In the genomic region with DNA sequence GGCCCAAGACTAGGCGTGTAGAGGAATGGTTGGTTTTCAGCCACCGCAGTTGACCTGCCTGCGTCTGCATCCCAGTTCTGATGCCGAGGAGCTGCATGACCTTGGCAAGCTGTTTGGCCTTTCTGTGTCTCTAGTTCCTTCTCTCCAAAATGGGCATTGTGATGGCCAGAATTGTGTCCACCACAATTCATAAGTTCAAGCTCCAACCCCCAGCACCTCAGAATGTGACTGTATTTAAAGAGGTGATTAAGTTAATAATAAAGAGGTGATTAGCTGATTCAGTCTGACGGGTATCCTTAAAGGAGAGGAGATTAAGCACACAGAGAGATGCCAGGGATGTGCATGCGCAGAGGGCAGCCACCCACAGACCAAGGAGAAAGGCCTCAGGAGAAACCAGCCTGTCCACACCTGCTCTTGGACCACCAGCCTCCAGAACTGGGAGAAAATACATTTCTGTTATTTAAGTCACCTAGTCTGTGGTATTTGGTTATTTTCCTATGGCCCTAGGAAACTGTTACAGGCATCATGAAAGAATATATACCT, we compare ENCODE assay signal across 11 cellular contexts. TPM values are rescaled to one million over a fixed set of nuclear protein-coding genes. Genes with fewer than 3 reads are reported as not detected.
DNase-seq lines count a peak whose midpoint lies in the region; ATAC-seq, FAIRE-seq and TF ChIP-seq lines count a peak whose summit lies in the region.
"Had no signal": no experiment of that assay in that cellular context is flagged by ENCODE, and none has a peak within 500 bp of the region (broad histone marks: within the 10 kb centered on the region; RNA-seq: fewer than 3 reads in every experiment).

No MANE protein-coding gene starts in this region.

- no peaks in the 10 kb centered on the region for H3K27me3 ChIP-seq in A673 (replicated peaks; ENCODE audit: insufficient read depth, low read depth, low read length, poor library complexity)
- H3K27me3 ChIP-seq in esophagus muscularis mucosa = no peaks in the 10 kb centered on the region
- no peaks in the 10 kb centered on the region for H3K27me3 ChIP-seq in tibial artery

- WGBS in esophagus muscularis mucosa = 94% methylated on average over 6 of the region's 6 CpGs

- no peak for TF ChIP-seq CTCF in A673 (conservative IDR thresholded peaks at IDR 0.05; ENCODE audit: low read depth, low read length)
- TF ChIP-seq CTCF in D721Med (IDR thresholded peaks at IDR 0.05; ENCODE audit: insufficient read depth, missing control alignments) = no peak
- TF ChIP-seq CTCF in VCaP (conservative IDR thresholded peaks at IDR 0.05) = no peak
- no peak for TF ChIP-seq CTCF in esophagus muscularis mucosa (IDR thresholded peaks at IDR 0.05)
- no peak for TF ChIP-seq CTCF in tibial artery (IDR thresholded peaks at IDR 0.05)

- H3K9me3 ChIP-seq in A673 (ENCODE audit: low read depth, low read length, poor library complexity, severe bottlenecking) (peaks cover 17% of the 10 kb centered on the region), esophagus muscularis mucosa (peaks cover 0 to 12% (median 10%) of the 10 kb centered on the region in 4 donors), tibial artery (no peaks in the 10 kb centered on the region)

- intact Hi-C loops in A673 (cut with micrococcal nuclease; ENCODE audit: unreplicated experiment) = loop anchor here (1.0 to 5.0 kb wide), 4 partner anchors 215 to 360 kb away; no protein-coding TSS in a partner anchor
- intact Hi-C loops in esophagus muscularis mucosa (cut with DNase I) = loop anchor here (2.0 kb wide), 1 partner anchor 345 kb away; no protein-coding TSS in a partner anchor
- intact Hi-C loops in tibial artery (cut with DNase I; ENCODE audit: low total_unique reads) = no loop called here

- H3K4me1 ChIP-seq in A673 (ENCODE audit: insufficient read depth, low read length, poor library complexity, severe bottlenecking) (peaks cover 8% of the 10 kb centered on the region), esophagus muscularis mucosa (peaks cover 0 to 6% (median 0%) of the 10 kb centered on the region in 4 donors), tibial artery (no peaks in the 10 kb centered on the region)

- POLR2A ChIA-PET in A673 (lab: Charles Lee; ENCODE audit: low non-redundant PET) = no interaction called here

- H3K36me3 ChIP-seq in A673 (ENCODE audit: insufficient read depth, low read length, poor library complexity, severe bottlenecking) (no peaks in the 10 kb centered on the region), esophagus muscularis mucosa (no peaks in the 10 kb centered on the region), tibial artery (no peaks in the 10 kb centered on the region)

- H3K4me3 ChIP-seq in A673 (ENCODE audit: low read depth, low read length, poor library complexity, severe bottlenecking) = no peak overlapping the region
- H3K4me3 ChIP-seq in esophagus muscularis mucosa = no peak overlapping the region
- H3K4me3 ChIP-seq in tibial artery = no peak overlapping the region

- peak overlapping the region; percentile 54 for H3K27ac ChIP-seq in A673 (ENCODE audit: low read depth, low read length, poor library complexity, severe bottlenecking)
- peak overlapping the region; percentile 67 for H3K27ac ChIP-seq in VCaP
- H3K27ac ChIP-seq in esophagus muscularis mucosa (replicated peaks in 1 of 4) = no peak overlapping the region
- H3K27ac ChIP-seq in tibial artery = no peak overlapping the region
- H3K27ac ChIP-seq: KMS-11 had no signal

- no peak for TF ChIP-seq POLR2A in esophagus muscularis mucosa (IDR thresholded peaks at IDR 0.05; ENCODE audit: low read depth)

- no peak for DNase-seq in A673 (ENCODE audit: low spot score)
- peak; percentile 33 for DNase-seq in D721Med (ENCODE audit: insufficient read length, low spot score)
- DNase-seq in esophagus muscularis mucosa (ENCODE audit: extremely low spot score) = peak; percentile 74
- DNase-seq in NCI-H1694 treated with DMSO at 0.1 percent for 48 hours (lab: John Stamatoyannopoulos, UW) = no peak
- DNase-seq in NOMO-1 treated with DMSO at 0.1 percent for 48 hours (lab: John Stamatoyannopoulos, UW; ENCODE audit: unreplicated experiment) = no peak
- no peak for DNase-seq in tibial artery

- no peak for FAIRE-seq in D721Med (lab: Jason Lieb, UNC)

- no peak for TF ChIP-seq EP300 in esophagus muscularis mucosa (IDR thresholded peaks at IDR 0.05)

- no peak for ATAC-seq in GM21786 (IDR thresholded peaks at IDR 0.05; ENCODE audit: unreplicated experiment)

- no TSS peak for BruUV-seq in A673 (replicated peaks; lab: Mats Ljungman, UMichigan)

- CTCF ChIA-PET in A673 (lab: Charles Lee) = interaction anchor here (0.5 to 2.9 kb wide), 13 partner anchors 9 to 465 kb away, joined by 3 to 112 read pairs (median 5); no protein-coding TSS in a partner anchor

RNA-seq across cellular contexts. Expression of gene MAB21L3, which starts 28.5 kb away (rescaled TPM):
- total RNA-seq in A673 (2021) (2.7 and 4.8 TPM in 2 replicates), esophagus muscularis mucosa (under 1 TPM in 3 of 4 donors, not detected in 1; under 0.01 to 0.17 (median 0.11) TPM)
- total RNA-seq: H4, HT-29 had no signal

Comparison
In these comparisons a context has a peak if more than half of its experiments do, and no peak if none do; other contexts are left out.
1. DNase-seq: peak in D721Med (single experiment) and esophagus muscularis mucosa (single experiment); none in A673 (single experiment), NCI-H1694 treated with DMSO at 0.1 percent for 48 hours (single experiment), NOMO-1 treated with DMSO at 0.1 percent for 48 hours (single experiment) and tibial artery (0 of 2).
2. H3K27ac ChIP-seq: peak in A673 (single experiment) and VCaP (single experiment); none in esophagus muscularis mucosa (0 of 4) and tibial artery (0 of 2).